In the genomic region with DNA sequence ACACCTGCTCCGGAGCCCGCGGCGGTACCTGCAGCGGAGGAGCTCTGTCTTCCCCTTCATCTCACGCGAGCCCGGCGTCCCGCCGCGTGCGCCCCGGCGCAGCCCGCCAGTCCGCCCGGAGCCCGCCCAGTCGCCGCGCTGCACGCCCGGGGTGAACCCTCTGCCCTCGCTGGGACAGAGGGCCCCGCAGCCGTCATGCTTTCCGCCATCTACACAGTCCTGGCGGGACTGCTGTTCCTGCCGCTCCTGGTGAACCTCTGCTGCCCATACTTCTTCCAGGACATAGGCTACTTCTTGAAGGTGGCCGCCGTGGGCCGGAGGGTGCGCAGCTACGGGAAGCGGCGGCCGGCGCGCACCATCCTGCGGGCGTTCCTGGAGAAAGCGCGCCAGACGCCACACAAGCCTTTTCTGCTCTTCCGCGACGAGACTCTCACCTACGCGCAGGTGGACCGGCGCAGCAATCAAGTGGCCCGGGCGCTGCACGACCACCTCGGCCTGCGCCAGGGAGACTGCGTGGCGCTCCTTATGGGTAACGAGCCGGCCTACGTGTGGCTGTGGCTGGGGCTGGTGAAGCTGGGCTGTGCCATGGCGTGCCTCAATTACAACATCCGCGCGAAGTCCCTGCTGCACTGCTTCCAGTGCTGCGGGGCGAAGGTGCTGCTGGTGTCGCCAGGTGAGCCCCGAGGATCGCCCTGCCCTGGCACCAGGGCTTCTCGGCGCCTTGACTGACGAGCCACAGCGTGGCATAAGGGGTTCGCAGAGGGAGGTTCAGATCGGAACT, we compare ENCODE assay signal across 1 cellular context.
TF ChIP-seq lines count a peak whose summit lies in the region.

No MANE protein-coding gene starts in this region.

TF ChIP-seq in H1, 55 proteins besides CTCF, POLR2A, EP300 and RAD21:
- peak; percentile 77 for TF ChIP-seq CTBP2 (IDR thresholded peaks at IDR 0.05; ENCODE audit: borderline replicate concordance, insufficient read depth, insufficient read length, low read length)
- no peak; the same call in 1 of the 2 replicates for TF ChIP-seq CREB1 (IDR thresholded peaks at IDR 0.05)
- no peak for TF ChIP-seq MAFK (IDR thresholded peaks at IDR 0.05; ENCODE audit: low read depth, low read length)
- peak; percentile 47; the same call in 1 of the 2 replicates for TF ChIP-seq POLR2AphosphoS5 (IDR thresholded peaks at IDR 0.05; ENCODE audit: low read depth, low read length)
- no peak for TF ChIP-seq SP1 (IDR thresholded peaks at IDR 0.05; ENCODE audit: low read depth, low read length)
- TF ChIP-seq EZH2 (IDR thresholded peaks at IDR 0.05; ENCODE audit: low read depth, low read length, severe bottlenecking), result peak; percentile 67
- peak; percentile 30 for TF ChIP-seq TAF7 (optimal IDR thresholded peaks at IDR 0.05; ENCODE audit: borderline replicate concordance, low read depth, low read length)
- peak; percentile 67 for TF ChIP-seq SUZ12 (IDR thresholded peaks at IDR 0.05; ENCODE audit: low read length)
- 0 out of 2 replicates have a peak, but pooled peaks have one; percentile 1 for TF ChIP-seq YY1 (IDR thresholded peaks at IDR 0.05; ENCODE audit: low read depth, low read length)
- TF ChIP-seq, protein P1, sequence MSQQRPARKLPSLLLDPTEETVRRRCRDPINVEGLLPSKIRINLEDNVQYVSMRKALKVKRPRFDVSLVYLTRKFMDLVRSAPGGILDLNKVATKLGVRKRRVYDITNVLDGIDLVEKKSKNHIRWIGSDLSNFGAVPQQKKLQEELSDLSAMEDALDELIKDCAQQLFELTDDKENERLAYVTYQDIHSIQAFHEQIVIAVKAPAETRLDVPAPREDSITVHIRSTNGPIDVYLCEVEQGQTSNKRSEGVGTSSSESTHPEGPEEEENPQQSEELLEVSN (IDR thresholded peaks at IDR 0.05), result peak; percentile 50
- TF ChIP-seq HDAC2 (IDR thresholded peaks at IDR 0.05; ENCODE audit: borderline replicate concordance in 1 of 2, low read depth in 2 of 2, low read length in 2 of 2), result 0 out of 4 replicates have a peak, but pooled peaks of 1 of the 2 experiments have one; percentile 70
- peak; percentile 65; the same call in 1 of the 2 replicates for TF ChIP-seq PHF8 (conservative IDR thresholded peaks at IDR 0.05; ENCODE audit: low read depth, low read length)
- TF ChIP-seq KDM4A (IDR thresholded peaks at IDR 0.05; ENCODE audit: low read depth, low read length, severe bottlenecking), result peak; percentile 99
- peak; percentile 79; the same call in 1 of the 2 replicates for TF ChIP-seq RBBP5 (IDR thresholded peaks at IDR 0.05; ENCODE audit: borderline replicate concordance, low read depth, low read length)
- TF ChIP-seq, protein P2, sequence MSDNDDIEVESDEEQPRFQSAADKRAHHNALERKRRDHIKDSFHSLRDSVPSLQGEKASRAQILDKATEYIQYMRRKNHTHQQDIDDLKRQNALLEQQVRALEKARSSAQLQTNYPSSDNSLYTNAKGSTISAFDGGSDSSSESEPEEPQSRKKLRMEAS (IDR thresholded peaks at IDR 0.05), result peak; percentile 24; the same call in 1 of the 2 replicates
- TF ChIP-seq KDM1A (IDR thresholded peaks at IDR 0.05; ENCODE audit: borderline replicate concordance, low read length), result no peak
